In the genomic region with DNA sequence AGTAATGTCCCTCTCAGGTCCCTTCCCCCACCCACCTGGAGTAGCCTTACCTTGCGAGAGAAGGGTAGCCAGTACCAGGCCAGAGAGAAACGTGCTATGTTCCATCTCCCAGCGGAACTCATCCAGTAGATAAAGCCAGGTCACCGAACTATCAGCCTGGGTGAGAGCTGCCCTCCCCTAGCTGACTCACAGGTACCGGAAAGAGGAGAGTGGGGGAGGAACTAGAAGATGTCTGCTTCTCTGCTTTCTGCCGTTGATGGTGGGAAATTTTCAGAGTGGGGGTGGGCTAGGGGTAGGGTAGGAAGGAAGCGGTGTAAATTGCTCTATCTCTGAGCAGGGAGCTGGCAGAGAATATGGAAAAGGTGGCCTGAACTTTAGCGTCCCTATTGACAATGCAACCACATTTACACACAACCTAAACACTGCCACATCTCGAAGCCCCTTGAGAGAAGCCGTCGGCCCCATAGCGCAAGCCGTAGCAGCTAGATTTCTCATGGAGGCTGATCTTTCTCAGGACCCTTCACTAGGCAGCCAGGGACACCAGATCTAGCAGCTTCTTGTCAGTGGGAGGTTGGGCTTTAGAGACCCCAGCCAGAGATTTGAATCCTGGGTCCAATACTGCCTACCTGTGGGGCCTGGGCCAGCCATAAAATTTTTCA, we compare ENCODE assay signal across 1 cellular context.
A peak's percentile ranks its signal among the peaks of the same experiment; 100 is the strongest.
TF ChIP-seq lines count a peak whose summit lies in the region.

A gene (minus strand): TSS at position 203 of the 659 bp plus-strand sequence. CDS start 98 bp downstream, at position 105.

TF ChIP-seq in HepG2, 621 proteins besides CTCF, POLR2A, EP300 and RAD21 (continued from another document):
- TF ChIP-seq, protein P1, sequence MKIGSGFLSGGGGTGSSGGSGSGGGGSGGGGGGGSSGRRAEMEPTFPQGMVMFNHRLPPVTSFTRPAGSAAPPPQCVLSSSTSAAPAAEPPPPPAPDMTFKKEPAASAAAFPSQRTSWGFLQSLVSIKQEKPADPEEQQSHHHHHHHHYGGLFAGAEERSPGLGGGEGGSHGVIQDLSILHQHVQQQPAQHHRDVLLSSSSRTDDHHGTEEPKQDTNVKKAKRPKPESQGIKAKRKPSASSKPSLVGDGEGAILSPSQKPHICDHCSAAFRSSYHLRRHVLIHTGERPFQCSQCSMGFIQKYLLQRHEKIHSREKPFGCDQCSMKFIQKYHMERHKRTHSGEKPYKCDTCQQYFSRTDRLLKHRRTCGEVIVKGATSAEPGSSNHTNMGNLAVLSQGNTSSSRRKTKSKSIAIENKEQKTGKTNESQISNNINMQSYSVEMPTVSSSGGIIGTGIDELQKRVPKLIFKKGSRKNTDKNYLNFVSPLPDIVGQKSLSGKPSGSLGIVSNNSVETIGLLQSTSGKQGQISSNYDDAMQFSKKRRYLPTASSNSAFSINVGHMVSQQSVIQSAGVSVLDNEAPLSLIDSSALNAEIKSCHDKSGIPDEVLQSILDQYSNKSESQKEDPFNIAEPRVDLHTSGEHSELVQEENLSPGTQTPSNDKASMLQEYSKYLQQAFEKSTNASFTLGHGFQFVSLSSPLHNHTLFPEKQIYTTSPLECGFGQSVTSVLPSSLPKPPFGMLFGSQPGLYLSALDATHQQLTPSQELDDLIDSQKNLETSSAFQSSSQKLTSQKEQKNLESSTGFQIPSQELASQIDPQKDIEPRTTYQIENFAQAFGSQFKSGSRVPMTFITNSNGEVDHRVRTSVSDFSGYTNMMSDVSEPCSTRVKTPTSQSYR (CRISPR knock-in tag; IDR thresholded peaks at IDR 0.05; ENCODE audit: borderline replicate concordance), result 0 out of 2 replicates have a peak, but pooled peaks have one; percentile 22
- TF ChIP-seq ETV5 (CRISPR knock-in tag; IDR thresholded peaks at IDR 0.05; ENCODE audit: borderline replicate concordance) (peak; percentile 48; the same call in 1 of the 2 replicates), ZNF317 (CRISPR knock-in tag; IDR thresholded peaks at IDR 0.05) (0 out of 2 replicates have a peak, but pooled peaks have one; percentile 52)
